In the genomic region with DNA sequence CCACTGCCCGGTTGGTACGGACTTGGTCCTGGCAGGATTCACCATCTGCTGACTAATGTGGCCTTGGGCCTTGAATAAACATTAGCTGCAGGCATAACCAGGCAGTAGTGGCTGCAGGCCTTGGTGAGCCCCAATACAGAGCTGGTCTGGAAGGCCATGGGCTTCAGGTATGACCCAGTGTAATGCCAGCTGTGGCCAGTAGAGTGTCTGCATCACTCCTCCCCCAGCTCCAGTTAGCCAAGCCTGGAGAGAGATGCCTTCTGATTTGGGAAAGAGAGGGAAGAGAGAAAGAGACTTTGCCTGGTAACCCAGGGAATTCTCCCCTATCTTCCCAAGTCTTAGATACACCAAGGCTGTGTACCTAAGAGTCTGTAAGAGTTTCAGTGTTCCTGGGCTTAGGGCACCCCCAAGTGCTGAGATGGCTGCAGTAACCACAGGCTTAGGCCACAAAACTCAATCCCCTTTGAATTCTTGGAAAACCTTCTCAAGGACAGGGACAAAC, we compare ENCODE assay signal across 11 cellular contexts. TPM values are rescaled to one million over a fixed set of nuclear protein-coding genes. Genes with fewer than 3 reads are reported as not detected.
A peak's percentile ranks its signal among the peaks of the same experiment; 100 is the strongest.
DNase-seq lines count a peak whose midpoint lies in the region; ATAC-seq and TF ChIP-seq lines count a peak whose summit lies in the region.
"Had no signal": no experiment of that assay in that cellular context is flagged by ENCODE, and none has a peak within 500 bp of the region (broad histone marks: within the 10 kb centered on the region; RNA-seq: fewer than 3 reads in every experiment).

No MANE protein-coding gene starts in this region.

- TF ChIP-seq CTCF in A673 (conservative IDR thresholded peaks at IDR 0.05; ENCODE audit: low read depth, low read length) (peak; percentile 41), RWPE2 (IDR thresholded peaks at IDR 0.05; ENCODE audit: poor library complexity, severe bottlenecking) (peak; percentile 24)

- POLR2A ChIA-PET in A673 (lab: Charles Lee; ENCODE audit: low non-redundant PET) = no interaction called here

- ATAC-seq in GM19351 (IDR thresholded peaks at IDR 0.05; ENCODE audit: unreplicated experiment) (peak; percentile 66), RWPE2 (ENCODE audit: low read depth) (peak; percentile 58; the same call in 2 of the 3 replicates), HG03571 (IDR thresholded peaks at IDR 0.05; ENCODE audit: unreplicated experiment) (no peak)
- ATAC-seq: psoas muscle had no signal

- no peaks in the 10 kb centered on the region for H3K27me3 ChIP-seq in A673 (replicated peaks; ENCODE audit: insufficient read depth, low read depth, low read length, poor library complexity)
- no peaks in the 10 kb centered on the region for H3K27me3 ChIP-seq in RWPE2 (ENCODE audit: insufficient read depth, poor library complexity, severe bottlenecking)

- H3K27ac ChIP-seq in A673 (ENCODE audit: low read depth, low read length, poor library complexity, severe bottlenecking) (no peak overlapping the region), RWPE2 (ENCODE audit: poor library complexity, severe bottlenecking) (no peak overlapping the region)
- H3K27ac ChIP-seq: psoas muscle had no signal

- H3K9me3 ChIP-seq in A673 (ENCODE audit: low read depth, low read length, poor library complexity, severe bottlenecking) (no peaks in the 10 kb centered on the region), RWPE2 (ENCODE audit: severe bottlenecking) (no peaks in the 10 kb centered on the region)
- H3K9me3 ChIP-seq: psoas muscle had no signal

- CTCF ChIA-PET in A673 (lab: Charles Lee) = interaction anchor here (0.5 kb wide), 1 partner anchor 139 kb away, joined by 5 read pairs; no protein-coding TSS in a partner anchor

- no peaks in the 10 kb centered on the region for H3K36me3 ChIP-seq in A673 (ENCODE audit: insufficient read depth, low read length, poor library complexity, severe bottlenecking)
- no peaks in the 10 kb centered on the region for H3K36me3 ChIP-seq in RWPE2 (ENCODE audit: low read depth)

- peak; percentile 37 for DNase-seq in A673 (ENCODE audit: low spot score)
- no peak for DNase-seq in RWPE2 (ENCODE audit: low spot score)
- peak; percentile 53 for DNase-seq in iPS DF 4.7 (ENCODE audit: extremely low read depth, low spot score)
- DNase-seq in NCI-H187 (lab: John Stamatoyannopoulos, UW) = no peak
- no peak for DNase-seq in cerebellar nuclear complex (lab: John Stamatoyannopoulos, UW)
- no peak for DNase-seq in foreskin melanocyte
- DNase-seq: activated CD8-positive, alpha-beta memory T cell treated with anti-CD3 and anti-CD28 coated beads for 24 hours; NCI-H446 treated with DMSO at 0.1 percent for 48 hours; psoas muscle had no signal

- intact Hi-C loops in A673 (cut with micrococcal nuclease; ENCODE audit: unreplicated experiment) = loop anchor here (2.0 to 5.0 kb wide), 2 partner anchors 68 to 299 kb away; no protein-coding TSS in a partner anchor

- H3K4me3 ChIP-seq in A673 (ENCODE audit: low read depth, low read length, poor library complexity, severe bottlenecking) (no peak overlapping the region), RWPE2 (ENCODE audit: severe bottlenecking) (no peak overlapping the region)
- H3K4me3 ChIP-seq: psoas muscle had no signal

- H3K4me1 ChIP-seq in A673 (ENCODE audit: insufficient read depth, low read length, poor library complexity, severe bottlenecking) = peaks cover 5% of the 10 kb centered on the region
- no peaks in the 10 kb centered on the region for H3K4me1 ChIP-seq in RWPE2 (ENCODE audit: insufficient read depth, poor library complexity, severe bottlenecking)
- H3K4me1 ChIP-seq: psoas muscle had no signal

- BruUV-seq in A673 (replicated peaks; lab: Mats Ljungman, UMichigan) = no TSS peak

RNA-seq across cellular contexts. Expression of a gene that starts 5.6 kb away (rescaled TPM):
- 4.0 and 4.4 TPM in 2 replicates for total RNA-seq in A673 (2021)

RNA-seq across cellular contexts. Expression of a gene that starts 19.1 kb away (rescaled TPM):
- total RNA-seq in A673 (2021) = 26.3 and 30.0 TPM in 2 replicates

Comparison
In these comparisons a context has a peak if more than half of its experiments do, and no peak if none do; other contexts are left out.
1. DNase-seq: peak in A673 (single experiment) and iPS DF 4.7 (single experiment); none in RWPE2 (single experiment), NCI-H187 (0 of 2), cerebellar nuclear complex (0 of 2) and foreskin melanocyte (single experiment).